8 cellular contexts compared by ENCODE assay signal in the genomic region with DNA sequence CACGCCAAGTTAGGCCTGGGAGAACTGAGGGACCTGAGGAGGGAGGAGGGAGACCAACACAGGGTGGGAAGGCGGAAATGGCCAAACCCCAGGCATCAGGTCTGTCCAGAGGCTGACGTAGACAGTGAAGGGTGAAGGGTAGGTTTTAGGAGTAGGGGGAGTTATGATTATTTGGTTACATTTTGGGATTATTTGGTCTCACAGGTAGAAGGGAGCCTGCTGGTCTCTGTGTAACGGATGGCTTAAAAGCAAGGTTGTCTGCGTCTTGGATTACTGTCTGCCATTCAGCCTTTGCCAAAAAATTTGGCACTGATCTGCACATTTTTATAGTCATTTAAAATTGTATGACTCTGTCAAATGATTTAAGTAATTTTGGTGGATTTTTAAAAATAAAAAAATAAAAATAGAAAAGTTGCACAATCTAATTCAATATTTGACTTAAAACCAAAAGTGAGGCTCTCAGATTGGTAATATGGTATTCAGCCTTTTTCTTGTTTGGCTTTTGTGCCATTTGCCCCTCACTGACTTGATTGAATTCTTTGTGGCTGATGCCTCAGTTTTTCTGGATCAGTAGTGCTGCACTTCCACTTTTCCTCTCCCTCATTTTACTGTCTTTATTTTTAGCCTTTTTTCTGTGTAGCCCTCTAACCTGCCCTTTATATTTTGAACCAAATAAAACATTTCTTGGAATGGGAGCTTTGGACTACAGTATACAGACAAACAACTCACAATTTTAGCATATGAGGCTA. TPM values are rescaled to one million over a fixed set of nuclear protein-coding genes. Genes with fewer than 3 reads are reported as not detected.
DNase-seq lines count a peak whose midpoint lies in the region; ATAC-seq and TF ChIP-seq lines count a peak whose summit lies in the region.

No MANE protein-coding gene starts in this region.

- no TSS peak for BruUV-seq in Calu3 (replicated peaks; lab: Mats Ljungman, UMichigan)

- no peaks in the 10 kb centered on the region for H3K9me3 Mint-ChIP-seq in Calu3 (ENCODE audit: low read depth, unreplicated experiment)
- no peaks in the 10 kb centered on the region for H3K9me3 Mint-ChIP-seq in stimulated activated naive B cell treated with anti-CD40 and anti-IgM and Interleukin-4, amounts not matched to agents 10 μg/mL and 1 μg/mL and 100 μg/mL, for 72 hours

- H3K4me3 ChIP-seq in adrenal gland = peak overlapping the region in 3 of 4 donors; percentile 12 to 67 (median 58)

- TF ChIP-seq POLR2A in adrenal gland (IDR thresholded peaks at IDR 0.05) = no peak

- no peaks in the 10 kb centered on the region for H3K27me3 Mint-ChIP-seq in Calu3 (ENCODE audit: unreplicated experiment)
- no peaks in the 10 kb centered on the region for H3K27me3 Mint-ChIP-seq in stimulated activated naive B cell treated with anti-CD40 and anti-IgM and Interleukin-4, amounts not matched to agents 10 μg/mL and 1 μg/mL and 100 μg/mL, for 72 hours

- in situ Hi-C loops in KBM-7 (cut with MboI; ENCODE audit: low pct_unique_long_range_greater_than_20kb, low sequenced_read_pairs) = no loop called here

- peak overlapping the region; percentile 89 for H3K4me3 Mint-ChIP-seq in Calu3 (ENCODE audit: low read depth, unreplicated experiment)
- peak overlapping the region; percentile 85 to 89 for H3K4me3 Mint-ChIP-seq in stimulated activated naive B cell treated with anti-CD40 and anti-IgM and Interleukin-4, amounts not matched to agents 10 μg/mL and 1 μg/mL and 100 μg/mL, for 72 hours

- CTCF ChIA-PET in Calu3 (lab: Charles Lee) = interaction anchor here (0.6 to 1.2 kb wide), 2 partner anchors 33 to 1187 kb away, joined by 4 to 6 read pairs; no protein-coding TSS in a partner anchor

- H3K36me3 ChIP-seq in adrenal gland (replicated peaks in 1 of 2) = peaks cover 0 to 18% of the 10 kb centered on the region in 2 donors

- H3K4me1 Mint-ChIP-seq in Calu3 (ENCODE audit: low read depth, unreplicated experiment) = peaks cover 38% of the 10 kb centered on the region
- H3K4me1 Mint-ChIP-seq in stimulated activated naive B cell treated with anti-CD40 and anti-IgM and Interleukin-4, amounts not matched to agents 10 μg/mL and 1 μg/mL and 100 μg/mL, for 72 hours = peaks cover 34 to 57% of the 10 kb centered on the region in 2 donors

- H3K9me3 ChIP-seq in adrenal gland (replicated peaks in 1 of 3) = no peaks in the 10 kb centered on the region

- TF ChIP-seq CTCF in Calu3 (IDR thresholded peaks at IDR 0.05; ENCODE audit: unreplicated experiment) = no peak
- TF ChIP-seq CTCF in GM20000 (IDR thresholded peaks at IDR 0.05; ENCODE audit: extremely low read depth, missing control alignments) = no peak
- no peak for TF ChIP-seq CTCF in adrenal gland (IDR thresholded peaks at IDR 0.05)

- intact Hi-C loops in Calu3 (cut with micrococcal nuclease; ENCODE audit: unreplicated experiment) = no loop called here
- intact Hi-C loops in adrenal gland (cut with DNase I) = no loop called here

- H3K36me3 Mint-ChIP-seq in Calu3 (ENCODE audit: insufficient read depth, unreplicated experiment) = peaks cover 56% of the 10 kb centered on the region
- H3K36me3 Mint-ChIP-seq in stimulated activated naive B cell treated with anti-CD40 and anti-IgM and Interleukin-4, amounts not matched to agents 10 μg/mL and 1 μg/mL and 100 μg/mL, for 72 hours = peaks cover 8 to 31% of the 10 kb centered on the region in 2 donors

- DNase-seq in Calu3 (no peak), GM20000 (ENCODE audit: low spot score) (peak; percentile 56), HuH-7 (ENCODE audit: low spot score) (peak; percentile 54), adrenal gland (peak in 4 of 7 donors; percentile 46 to 79 (median 52)), iPS-NIHi7 (ENCODE audit: extremely low spot score) (peak; percentile 55), retina (no peak), KBM-7 (no peak)
- no peak for DNase-seq in stimulated activated naive B cell treated with anti-CD40 and anti-IgM and Interleukin-4, amounts not matched to agents 10 μg/mL and 1 μg/mL and 100 μg/mL, for 72 hours

- WGBS in adrenal gland, 4 donors = 3 to 6% (median 6%) methylated on average over 5 of the region's 5 CpGs

- H3K27ac Mint-ChIP-seq in Calu3 (ENCODE audit: unreplicated experiment) = peak overlapping the region; percentile 65
- peak overlapping the region; percentile 96 for H3K27ac Mint-ChIP-seq in stimulated activated naive B cell treated with anti-CD40 and anti-IgM and Interleukin-4, amounts not matched to agents 10 μg/mL and 1 μg/mL and 100 μg/mL, for 72 hours

- peak; percentile 54 to 56 for ATAC-seq in stimulated activated naive B cell treated with anti-CD40 and anti-IgM and Interleukin-4, amounts not matched to agents 10 μg/mL and 1 μg/mL and 100 μg/mL, for 72 hours (replicated peaks)

- H3K27ac ChIP-seq in adrenal gland = peak overlapping the region in 4 of 5 donors; percentile 74 to 91 (median 84)

- H3K4me1 ChIP-seq in adrenal gland (replicated peaks in 1 of 2) = peaks cover 12 to 28% of the 10 kb centered on the region in 2 donors

- H3K27me3 ChIP-seq in adrenal gland = no peaks in the 10 kb centered on the region

RNA-seq across cellular contexts. Expression of gene MSMP, which starts 3.6 kb away (rescaled TPM):
- total RNA-seq in Calu3 (2022) (not detected in 2 replicates), adrenal gland (1 to 10 TPM in 2 of 8 donors, not detected in 6; 1.1 to 2.0 TPM)
- polyA plus RNA-seq in adrenal gland = 1 to 10 TPM in 1 of 3 donors, under 1 TPM in 1, not detected in 1; 0.56 to 1.3 TPM

RNA-seq across cellular contexts. Expression of gene RGP1, which starts 8.6 kb away (rescaled TPM):
- total RNA-seq in Calu3 (2022) (26.6 and 31.6 TPM in 2 replicates), adrenal gland (10 to 100 TPM; 17.1 to 41.2 (median 28.9) TPM)
- polyA plus RNA-seq in adrenal gland = 10 to 100 TPM in 2 of 3 donors, 1 to 10 TPM in 1; 6.4 to 24.7 (median 13.5) TPM

RNA-seq across cellular contexts. Expression of gene GBA2, which starts 8.7 kb away (rescaled TPM):
- total RNA-seq in Calu3 (2022) (62.4 and 62.7 TPM in 2 replicates), adrenal gland (10 to 100 TPM; 28.5 to 74.5 (median 52.6) TPM)
- polyA plus RNA-seq in adrenal gland = 10 to 100 TPM; 42.4 to 84.8 (median 79.0) TPM

RNA-seq across cellular contexts. Expression of gene CREB3, which starts 25.2 kb away (rescaled TPM):
- total RNA-seq in Calu3 (2022) (26.5 and 29.4 TPM in 2 replicates), adrenal gland (100 to 1,000 TPM in 1 of 8 donors, 10 to 100 TPM in 7; 47.0 to 142 (median 59.0) TPM)
- 100 to 1,000 TPM in 1 of 3 donors, 10 to 100 TPM in 2; 47.6 to 113 (median 52.0) TPM for polyA plus RNA-seq in adrenal gland

RNA-seq across cellular contexts. Expression of gene TLN1, which starts 25.7 kb away (rescaled TPM):
- total RNA-seq in Calu3 (2022) (91.1 and 98.7 TPM in 2 replicates), adrenal gland (100 to 1,000 TPM; 269 to 565 (median 372) TPM)
- 100 to 1,000 TPM; 165 to 232 (median 178) TPM for polyA plus RNA-seq in adrenal gland

Comparison
In these comparisons a context has a peak if more than half of its experiments do, and no peak if none do; other contexts are left out.
1. DNase-seq: peak in GM20000 (single experiment), HuH-7 (single experiment), adrenal gland (4 of 7) and iPS-NIHi7 (single experiment); none in Calu3 (single experiment), stimulated activated naive B cell treated with anti-CD40 and anti-IgM and Interleukin-4, amounts not matched to agents 10 μg/mL and 1 μg/mL and 100 μg/mL, for 72 hours (single experiment), retina (single experiment) and KBM-7 (single experiment).